Comparison of ENCODE assay signal across 17 cellular contexts in genomic region chr6:136424901-136425300, GRCh38.
A peak's percentile ranks its signal among the peaks of the same experiment; 100 is the strongest.
DNase-seq lines count a peak whose midpoint lies in the region; ATAC-seq and TF ChIP-seq lines count a peak whose summit lies in the region.
"Had no signal": no experiment of that assay in that cellular context is flagged by ENCODE, and none has a peak within 500 bp of the region (broad histone marks: within the 10 kb centered on the region; RNA-seq: fewer than 3 reads in every experiment).

No MANE protein-coding gene starts in this region.

- no peak overlapping the region for H3K4me3 ChIP-seq in stomach

- TF ChIP-seq EP300 in stomach (IDR thresholded peaks at IDR 0.05): no peak

- peaks cover 5 to 9% (median 7%) of the 10 kb centered on the region in 4 donors for H3K4me1 ChIP-seq in stomach

- no peak for ATAC-seq in GM19351 (IDR thresholded peaks at IDR 0.05; ENCODE audit: unreplicated experiment)
- ATAC-seq: HCT116 had no signal

- no peak for TF ChIP-seq POLR2A in stomach (IDR thresholded peaks at IDR 0.05)

- intact Hi-C loops in stomach (cut with DNase I; ENCODE audit: low total_unique reads): no loop called here

- no peak for TF ChIP-seq CTCF in stomach (IDR thresholded peaks at IDR 0.05)

- H3K27ac ChIP-seq in angular gyrus (ENCODE audit: low read depth, low read length): peak overlapping the region; percentile 72
- peak overlapping the region; percentile 80 for H3K27ac ChIP-seq in cingulate gyrus (ENCODE audit: low read depth, low read length)
- H3K27ac ChIP-seq in layer of hippocampus (ENCODE audit: low read depth, low read length): peak overlapping the region; percentile 59
- H3K27ac ChIP-seq in temporal lobe (ENCODE audit: low read depth, low read length): peak overlapping the region; percentile 78
- no peak overlapping the region for H3K27ac ChIP-seq in stomach
- H3K27ac ChIP-seq: C4-2B had no signal

- peaks cover 0 to 15% (median 3%) of the 10 kb centered on the region in 4 donors for H3K36me3 ChIP-seq in stomach

- 92 to 98% (median 95%) methylated on average over 5 of the region's 5 CpGs for WGBS in stomach, 5 donors

- DNase-seq in NCI-H1417 (lab: John Stamatoyannopoulos, UW) (no peak), stomach (no peak), NCI-H226 (no peak)
- DNase-seq: AML-193; Caco-2; CD4-positive, alpha-beta T cell; GOT3; H7; HFFc6; IMR-90 had no signal

- no peaks in the 10 kb centered on the region for H3K9me3 ChIP-seq in stomach
- H3K9me3 ChIP-seq: Caco-2 had no signal

- H3K27me3 ChIP-seq in layer of hippocampus (ENCODE audit: control insufficient read depth, insufficient read depth, low read length) (no peaks in the 10 kb centered on the region), stomach (no peaks in the 10 kb centered on the region)

Comparison
In these comparisons a context has a peak if more than half of its experiments do, and no peak if none do; other contexts are left out.
1. H3K27ac ChIP-seq: peak in angular gyrus (single experiment), cingulate gyrus (single experiment), layer of hippocampus (single experiment) and temporal lobe (single experiment); none in stomach (0 of 5).